Comparison of ENCODE assay signal across 11 cellular contexts in genomic region chr11:2574553-2575535, GRCh38.
DNase-seq lines count a peak whose midpoint lies in the region; ATAC-seq and TF ChIP-seq lines count a peak whose summit lies in the region.
"Had no signal": no experiment of that assay in that cellular context is flagged by ENCODE, and none has a peak within 500 bp of the region (broad histone marks: within the 10 kb centered on the region; RNA-seq: fewer than 3 reads in every experiment).

No MANE protein-coding gene starts in this region.

- WGBS in transverse colon (ENCODE audit: low coverage in 1 of 2), 2 donors, result 56 to 62% methylated on average over 7 to 40 of the region's 45 CpGs

- ATAC-seq in lower lobe of right lung, result no peak
- ATAC-seq in GM19397 (IDR thresholded peaks at IDR 0.05; ENCODE audit: unreplicated experiment), result no peak
- ATAC-seq: effector memory CD8-positive, alpha-beta T cell had no signal

- H3K36me3 ChIP-seq in lower lobe of right lung (no peaks in the 10 kb centered on the region), transverse colon (no peaks in the 10 kb centered on the region)

- H3K27ac ChIP-seq in lower lobe of right lung (no peak overlapping the region), transverse colon (peak overlapping the region in 1 of 4 donors; percentile 47)

- DNase-seq in activated effector memory CD4-positive, alpha-beta T cell treated with anti-CD3 and anti-CD28 coated beads, Interleukin-2, amount 50 U/mL, for 16 hours, result peak; percentile 61
- DNase-seq in activated effector memory CD4-positive, alpha-beta T cell treated with Interleukin-2 at 50 U/mL for 16 hours, result no peak
- DNase-seq in choroid plexus epithelial cell (ENCODE audit: low read depth) (peak; percentile 15), lower lobe of right lung (peak; percentile 44), transverse colon (peak; percentile 34), NCI-H1105 (lab: John Stamatoyannopoulos, UW) (no peak)
- no peak for DNase-seq in activated T-cell treated with anti-CD3 and anti-CD28 coated beads, Interleukin-2, amount 50 U/mL, for 1 hour
- DNase-seq: effector memory CD8-positive, alpha-beta T cell; KG1; NCI-H446 treated with DMSO at 0.1 percent for 48 hours had no signal

- no peaks in the 10 kb centered on the region for H3K4me1 ChIP-seq in lower lobe of right lung
- peaks cover 5 to 21% (median 17%) of the 10 kb centered on the region in 4 donors for H3K4me1 ChIP-seq in transverse colon

- H3K27me3 ChIP-seq in lower lobe of right lung (ENCODE audit: low read depth), result no peaks in the 10 kb centered on the region
- no peaks in the 10 kb centered on the region for H3K27me3 ChIP-seq in transverse colon

- intact Hi-C loops in lower lobe of right lung (cut with DNase I) (no loop called here), transverse colon (cut with DNase I; ENCODE audit: low total_unique reads) (no loop called here)

- TF ChIP-seq EP300 in transverse colon (IDR thresholded peaks at IDR 0.05; ENCODE audit: low read depth), result no peak

- no peaks in the 10 kb centered on the region for H3K9me3 ChIP-seq in lower lobe of right lung
- no peaks in the 10 kb centered on the region for H3K9me3 ChIP-seq in transverse colon

- in situ Hi-C loops in transverse colon (cut with MboI; ENCODE audit: low pct_ligation_motif_present in 1 of 4, low pct_unique_long_range_greater_than_20kb in 1 of 4, low sequenced_read_pairs in 3 of 4), result no loop called here

- TF ChIP-seq POLR2A in transverse colon (IDR thresholded peaks at IDR 0.05), result no peak

- no peak for TF ChIP-seq CTCF in choroid plexus epithelial cell (conservative IDR thresholded peaks at IDR 0.05; ENCODE audit: low read depth, low read length)
- no peak for TF ChIP-seq CTCF in lower lobe of right lung (IDR thresholded peaks at IDR 0.05)
- TF ChIP-seq CTCF in transverse colon (IDR thresholded peaks at IDR 0.05), result no peak

- no peak overlapping the region for H3K4me3 ChIP-seq in choroid plexus epithelial cell (ENCODE audit: low read depth, low read length)
- no peak overlapping the region for H3K4me3 ChIP-seq in lower lobe of right lung
- no peak overlapping the region for H3K4me3 ChIP-seq in transverse colon

Comparison
In these comparisons a context has a peak if more than half of its experiments do, and no peak if none do; other contexts are left out.
1. DNase-seq: peak in activated effector memory CD4-positive, alpha-beta T cell treated with anti-CD3 and anti-CD28 coated beads, Interleukin-2, amount 50 U/mL, for 16 hours (single experiment), choroid plexus epithelial cell (single experiment), lower lobe of right lung (single experiment) and transverse colon (single experiment); none in activated effector memory CD4-positive, alpha-beta T cell treated with Interleukin-2 at 50 U/mL for 16 hours (single experiment), activated T-cell treated with anti-CD3 and anti-CD28 coated beads, Interleukin-2, amount 50 U/mL, for 1 hour (single experiment) and NCI-H1105 (single experiment).